Comparison of ENCODE assay signal across 1 cellular context in genomic region chr6:42030585-42031506, GRCh38.
TF ChIP-seq lines count a peak whose summit lies in the region.

No MANE protein-coding gene starts in this region.

TF ChIP-seq in H1, 55 proteins besides CTCF, POLR2A, EP300 and RAD21 (continued from another document):
- no peak for TF ChIP-seq EGR1 (IDR thresholded peaks at IDR 0.05; ENCODE audit: borderline replicate concordance, low read depth, low read length)
